Comparison of ENCODE assay signal across 7 cellular contexts in genomic region chr6:107517274-107517673, GRCh38.
"Had no signal": no experiment of that assay in that cellular context is flagged by ENCODE, and none has a peak within 500 bp of the region (broad histone marks: within the 10 kb centered on the region; RNA-seq: fewer than 3 reads in every experiment).

No MANE protein-coding gene starts in this region.

- FAIRE-seq: GM12878, GM12891, GM12892, GM18507, GM19239 had no signal

- H3K4me3 ChIP-seq: GM12878 had no signal

- DNase-seq: GDM1, GF-D8 had no signal

- ATAC-seq: GM12878 had no signal
